In the genomic region with DNA sequence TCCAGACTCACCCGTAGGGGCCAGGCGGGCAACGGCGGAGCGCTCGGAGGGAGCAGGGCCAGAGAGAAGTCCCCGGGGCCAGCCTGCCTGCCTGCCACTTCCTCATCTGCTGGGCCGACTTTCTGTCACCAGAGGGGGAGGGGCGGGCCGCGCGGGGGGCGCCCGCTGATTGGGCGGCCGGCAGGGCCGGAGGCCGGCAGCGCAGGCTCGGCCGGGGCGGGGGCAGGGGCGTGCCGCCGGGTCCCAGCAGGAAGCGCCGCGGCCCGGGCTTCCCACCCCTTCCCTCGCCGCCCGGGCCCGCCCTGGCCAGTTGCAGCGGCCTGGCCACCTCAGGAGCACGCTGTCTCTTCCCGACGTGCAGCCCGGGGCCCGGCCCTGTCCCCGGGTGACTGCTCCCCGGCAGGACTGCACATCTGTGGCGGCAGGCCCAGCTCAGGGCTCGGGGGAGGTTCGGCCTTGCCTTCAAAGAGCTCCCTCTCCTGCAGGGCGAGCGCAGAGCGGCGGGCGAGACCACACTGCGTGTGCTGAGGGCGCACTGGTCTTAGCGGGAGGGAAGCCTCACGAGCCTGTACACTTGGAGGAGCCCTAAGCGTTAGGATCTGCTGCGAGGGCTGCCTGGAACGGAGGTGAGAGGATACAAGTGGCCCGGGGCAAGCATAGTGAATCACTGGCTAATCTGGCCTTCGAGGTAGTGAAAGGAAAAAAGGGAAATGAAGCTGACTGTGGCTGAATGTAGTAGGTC, we compare ENCODE assay signal across 8 cellular contexts. TPM values are rescaled to one million over a fixed set of nuclear protein-coding genes. Genes with fewer than 3 reads are reported as not detected.
A peak's percentile ranks its signal among the peaks of the same experiment; 100 is the strongest.
DNase-seq lines count a peak whose midpoint lies in the region; TF ChIP-seq lines count a peak whose summit lies in the region.

A gene (minus strand): TSS at position 108 of the 742 bp plus-strand sequence. CDS start 2,402 bp downstream, outside the sequence.

- peaks cover 12% of the 10 kb centered on the region for H4K20me1 ChIP-seq in osteoblast (ENCODE audit: insufficient read depth, low read length)

- CTCF ChIA-PET in HEK293T (lab: Yijun Ruan, JAX), result interaction anchor here (1.5 kb wide), 1 partner anchor 10 kb away, joined by 8 read pairs; a partner anchor contains a TSS
- CTCF ChIA-PET in activated naive CD4-positive, alpha-beta T cell treated with anti-CD3 and anti-CD28 coated beads, Interleukin-2, amount 10 ng/mL, durations not matched to agents 7 days and 5 days (lab: Charles Lee), result interaction anchor here (0.6 to 1.4 kb wide), 7 partner anchors 10 to 141 kb away, joined by 3 to 10 read pairs (median 3); a partner anchor contains a TSS

- no peaks in the 10 kb centered on the region for H3K27me3 Mint-ChIP-seq in activated naive CD4-positive, alpha-beta T cell treated with anti-CD3 and anti-CD28 coated beads, Interleukin-2, amount 10 ng/mL, durations not matched to agents 7 days and 5 days

- TF ChIP-seq POLR2A in NB4 (IDR thresholded peaks at IDR 0.05; ENCODE audit: extremely low read depth, insufficient read length) (peak; percentile 71), testis (IDR thresholded peaks at IDR 0.05) (no peak)

- peak within 1 kb of the TSS; percentile 83 for H3K4me3 ChIP-seq in NB4 (ENCODE audit: low read depth, low read length)
- H3K4me3 ChIP-seq in osteoblast (ENCODE audit: insufficient read depth, low read length), result peak within 1 kb of the TSS; percentile 97
- H3K4me3 ChIP-seq in testis, result peak within 1 kb of the TSS; percentile 74 to 83

- H2AFZ ChIP-seq in osteoblast (ENCODE audit: low read length), result peak within 1 kb of the TSS; percentile 82

- intact Hi-C loops in testis (cut with DNase I; ENCODE audit: low total_unique reads), result no loop called here

- POLR2A ChIA-PET in HEK293T (lab: Yijun Ruan, JAX), result interaction anchor here (0.6 to 4.3 kb wide), 7 partner anchors 10 to 22 kb away, joined by 3 to 41 read pairs (median 4); a partner anchor contains a TSS

- H3K9me3 ChIP-seq in osteoblast (ENCODE audit: low read depth, low read length) (no peaks in the 10 kb centered on the region), testis (no peaks in the 10 kb centered on the region)

- peaks cover 27% of the 10 kb centered on the region for H3K36me3 ChIP-seq in osteoblast (ENCODE audit: insufficient read depth, low read length)
- no peaks in the 10 kb centered on the region for H3K36me3 ChIP-seq in testis (ENCODE audit: low read depth, missing control alignments)

- H3K27ac ChIP-seq in osteoblast (ENCODE audit: low read depth, low read length), result peak within 1 kb of the TSS; percentile 84
- peak within 1 kb of the TSS; percentile 84 to 88 for H3K27ac ChIP-seq in testis

- H3K36me3 Mint-ChIP-seq in activated naive CD4-positive, alpha-beta T cell treated with anti-CD3 and anti-CD28 coated beads, Interleukin-2, amount 10 ng/mL, durations not matched to agents 7 days and 5 days, result peaks cover 35% of the 10 kb centered on the region

- 0% methylated on average over 9 to 50 of the region's 58 CpGs for WGBS in testis, 2 donors

- H3K27me3 ChIP-seq in osteoblast (ENCODE audit: insufficient read depth, low read length) (no peaks in the 10 kb centered on the region), testis (no peaks in the 10 kb centered on the region)

- H3K4me1 Mint-ChIP-seq in activated naive CD4-positive, alpha-beta T cell treated with anti-CD3 and anti-CD28 coated beads, Interleukin-2, amount 10 ng/mL, durations not matched to agents 7 days and 5 days, result peaks cover 50% of the 10 kb centered on the region

- peak within 1 kb of the TSS; percentile 93 for H3K4me2 ChIP-seq in osteoblast (ENCODE audit: insufficient read depth, low read length)

- peak; percentile 12 for TF ChIP-seq CTCF in NB4 (IDR thresholded peaks at IDR 0.05; ENCODE audit: low read depth, low read length)
- peak; percentile 21 for TF ChIP-seq CTCF in osteoblast (IDR thresholded peaks at IDR 0.05; ENCODE audit: extremely low read depth, low read depth, low read length)
- peak in 1 of 3 experiments; percentile 14 for TF ChIP-seq CTCF in testis (IDR thresholded peaks at IDR 0.05)

- H3K4me1 ChIP-seq in osteoblast (ENCODE audit: insufficient read depth, low read length), result peaks cover 25% of the 10 kb centered on the region
- H3K4me1 ChIP-seq in testis, result peaks cover 18% of the 10 kb centered on the region

- peaks cover 64% of the 10 kb centered on the region for H3K79me2 ChIP-seq in osteoblast (ENCODE audit: insufficient read depth, low read length)

- DNase-seq in GM04504 (ENCODE audit: low read depth) (peak; percentile 71), HEK293T (ENCODE audit: extremely low spot score) (peak; percentile 89), NB4 (ENCODE audit: low read depth) (peak; percentile 94), SK-N-DZ (ENCODE audit: low spot score) (peak; percentile 81), globus pallidus (ENCODE audit: low spot score) (peak; percentile 93), osteoblast (ENCODE audit: insufficient read length, low spot score, missing footprints) (peak; percentile 99), testis (peak; percentile 91)
- DNase-seq in activated naive CD4-positive, alpha-beta T cell treated with anti-CD3 and anti-CD28 coated beads, Interleukin-2, amount 10 ng/mL, durations not matched to agents 7 days and 5 days, result peak; percentile 93

- H3K4me3 Mint-ChIP-seq in activated naive CD4-positive, alpha-beta T cell treated with anti-CD3 and anti-CD28 coated beads, Interleukin-2, amount 10 ng/mL, durations not matched to agents 7 days and 5 days, result peak within 1 kb of the TSS; percentile 83

- peak within 1 kb of the TSS; percentile 93 for H3K27ac Mint-ChIP-seq in activated naive CD4-positive, alpha-beta T cell treated with anti-CD3 and anti-CD28 coated beads, Interleukin-2, amount 10 ng/mL, durations not matched to agents 7 days and 5 days

- no peaks in the 10 kb centered on the region for H3K9me3 Mint-ChIP-seq in activated naive CD4-positive, alpha-beta T cell treated with anti-CD3 and anti-CD28 coated beads, Interleukin-2, amount 10 ng/mL, durations not matched to agents 7 days and 5 days

TF ChIP-seq in HEK293T, 16 proteins besides CTCF, POLR2A, EP300 and RAD21:
- no peak for TF ChIP-seq LEF1 (IDR thresholded peaks at IDR 0.05; ENCODE audit: borderline replicate concordance)
- TF ChIP-seq FOXA1 (IDR thresholded peaks at IDR 0.05), result no peak
- TF ChIP-seq NFRKB (IDR thresholded peaks at IDR 0.05), result no peak
- no peak for TF ChIP-seq FOXM1 (IDR thresholded peaks at IDR 0.05; ENCODE audit: borderline replicate concordance)
- no peak for TF ChIP-seq ELF4 (IDR thresholded peaks at IDR 0.05)
- TF ChIP-seq L3MBTL2 (conservative IDR thresholded peaks at IDR 0.05), result peak; percentile 93
- no peak for TF ChIP-seq ZNF384 (IDR thresholded peaks at IDR 0.05)
TF ChIP-seq in HEK293T: peak in this region for 1.

RNA-seq across cellular contexts. Expression of the gene that starts here (rescaled TPM):
- polyA plus RNA-seq in SK-N-DZ (2014; cell fraction: cytosol; rRNA removed), result 24.1 and 28.3 TPM in 2 replicates
- 41.1 and 43.7 TPM in 2 replicates for polyA plus RNA-seq in SK-N-DZ (2014; cell fraction: nucleus; rRNA removed)
- 35.9 and 36.9 TPM in 2 replicates for total RNA-seq in osteoblast
- total RNA-seq in testis, result 10 to 100 TPM; 30.6 to 40.1 TPM
- polyA plus RNA-seq in testis (ENCODE audit: insufficient read depth, low read depth, low replicate concordance), result 51.5 TPM

Comparison
In these comparisons a context has a peak if more than half of its experiments do, and no peak if none do; other contexts are left out.
1. Peak in every context shown above with its lines: DNase-seq, H3K4me3 ChIP-seq and H3K27ac ChIP-seq.